Comparison of ENCODE assay signal across 8 cellular contexts in genomic region chr16:1991135-1991551, GRCh38. TPM values are rescaled to one million over a fixed set of nuclear protein-coding genes. Genes with fewer than 3 reads are reported as not detected.
DNase-seq lines count a peak whose midpoint lies in the region; ATAC-seq lines count a peak whose summit lies in the region.

No MANE protein-coding gene starts in this region.

- in situ Hi-C loops in HAP-1 (cut with MboI; ENCODE audit: low sequenced_read_pairs): loop anchor here (25.0 kb wide), 1 partner anchor 521 kb away; the partner anchor contains the start of genes AMDHD2 and ATP6V0C

- peaks cover 7% of the 10 kb centered on the region for H3K36me3 ChIP-seq in HAP-1 (replicated peaks)

- peaks cover 21% of the 10 kb centered on the region for H3K4me1 Mint-ChIP-seq in activated CD4-positive, alpha-beta T cell treated with anti-CD3 and anti-CD28 coated beads for 36 hours
- peaks cover 24 to 25% of the 10 kb centered on the region in 2 donors for H3K4me1 Mint-ChIP-seq in immature natural killer cell

- no peaks in the 10 kb centered on the region for H3K27me3 ChIP-seq in HAP-1 (ENCODE audit: low read depth)

- peak; percentile 40 for ATAC-seq in GM21619 (IDR thresholded peaks at IDR 0.05; ENCODE audit: unreplicated experiment)
- ATAC-seq in activated CD4-positive, alpha-beta T cell treated with anti-CD3 and anti-CD28 coated beads for 36 hours: peak; percentile 42
- ATAC-seq in GM21786 (IDR thresholded peaks at IDR 0.05; ENCODE audit: unreplicated experiment): no peak

- CTCF ChIA-PET in activated CD4-positive, alpha-beta T cell treated with anti-CD3 and anti-CD28 coated beads for 36 hours (lab: Charles Lee): interaction anchor here (1.5 kb wide), 1 partner anchor 149 kb away, joined by 6 read pairs; no protein-coding TSS in a partner anchor

- peaks cover 11% of the 10 kb centered on the region for H3K36me3 Mint-ChIP-seq in activated CD4-positive, alpha-beta T cell treated with anti-CD3 and anti-CD28 coated beads for 36 hours (ENCODE audit: low read depth)
- H3K36me3 Mint-ChIP-seq in immature natural killer cell: no peaks in the 10 kb centered on the region

- H3K4me3 Mint-ChIP-seq in activated CD4-positive, alpha-beta T cell treated with anti-CD3 and anti-CD28 coated beads for 36 hours: peak overlapping the region; percentile 56
- H3K4me3 Mint-ChIP-seq in immature natural killer cell: peak overlapping the region; percentile 79 to 85 (median 80)

- no peak overlapping the region for H3K4me3 ChIP-seq in HAP-1

- POLR2A ChIA-PET in activated CD4-positive, alpha-beta T cell treated with anti-CD3 and anti-CD28 coated beads for 36 hours (lab: Charles Lee): interaction anchor here (1.5 to 2.0 kb wide), 3 partner anchors 10 to 164 kb away, joined by 4 to 13 read pairs (median 7); partner anchors contain the start of genes NOXO1, RPS2 and TRAF7

- H3K9me3 Mint-ChIP-seq in activated CD4-positive, alpha-beta T cell treated with anti-CD3 and anti-CD28 coated beads for 36 hours (ENCODE audit: low read depth): no peaks in the 10 kb centered on the region
- H3K9me3 Mint-ChIP-seq in immature natural killer cell: no peaks in the 10 kb centered on the region

- no peaks in the 10 kb centered on the region for H3K4me1 ChIP-seq in HAP-1

- H3K27ac Mint-ChIP-seq in activated CD4-positive, alpha-beta T cell treated with anti-CD3 and anti-CD28 coated beads for 36 hours: peak overlapping the region; percentile 51
- H3K27ac Mint-ChIP-seq in immature natural killer cell: peak overlapping the region; percentile 73 to 93 (median 90)

- no peaks in the 10 kb centered on the region for H3K9me3 ChIP-seq in HAP-1

- intact Hi-C loops in activated CD4-positive, alpha-beta T cell treated with anti-CD3 and anti-CD28 coated beads for 36 hours (cut with DNase I, micrococcal nuclease): loop anchor here in 1 of 2 experiments (5.0 to 10.0 kb wide), 3 partner anchors 219 to 524 kb away; partner anchors contain the start of genes ATP6V0C, CRAMP1, EME2 and IFT140

- peaks cover 15% of the 10 kb centered on the region for H3K27me3 Mint-ChIP-seq in activated CD4-positive, alpha-beta T cell treated with anti-CD3 and anti-CD28 coated beads for 36 hours
- H3K27me3 Mint-ChIP-seq in immature natural killer cell (ENCODE audit: low read depth in 3 of 3): peaks cover 12 to 19% (median 18%) of the 10 kb centered on the region in 3 donors

- DNase-seq in COLO668 (lab: John Stamatoyannopoulos, UW; ENCODE audit: unreplicated experiment): peak; percentile 13
- DNase-seq in activated CD4-positive, alpha-beta T cell treated with anti-CD3 and anti-CD28 coated beads for 36 hours: peak; percentile 72
- DNase-seq in immature natural killer cell: peak; percentile 73 to 77 (median 76)
- no peak for DNase-seq in NCI-H2196 (lab: John Stamatoyannopoulos, UW; ENCODE audit: unreplicated experiment)
- DNase-seq in HAP-1 (ENCODE audit: low spot score in 2 of 2): no peak
- no peak for DNase-seq in NCI-H128 (lab: John Stamatoyannopoulos, UW; ENCODE audit: unreplicated experiment)

RNA-seq across cellular contexts. Expression of gene SYNGR3, which starts 1.4 kb away (rescaled TPM):
- total RNA-seq in activated CD4-positive, alpha-beta T cell treated with anti-CD3 and anti-CD28 coated beads for 36 hours: 1 to 10 TPM; 4.8 to 5.9 TPM
- 1 to 10 TPM; 4.6 to 6.7 (median 6.4) TPM for polyA plus RNA-seq in immature natural killer cell

RNA-seq across cellular contexts. Expression of gene GFER, which starts 7.2 kb away (rescaled TPM):
- 10 to 100 TPM; 25.0 to 25.8 TPM for total RNA-seq in activated CD4-positive, alpha-beta T cell treated with anti-CD3 and anti-CD28 coated beads for 36 hours
- polyA plus RNA-seq in immature natural killer cell: 10 to 100 TPM; 38.4 to 52.0 (median 40.7) TPM

RNA-seq across cellular contexts. Expression of gene NOXO1, which starts 9.9 kb away (rescaled TPM):
- not detected for total RNA-seq in activated CD4-positive, alpha-beta T cell treated with anti-CD3 and anti-CD28 coated beads for 36 hours
- under 1 TPM in 1 of 3 donors, not detected in 2; 0.17 TPM for polyA plus RNA-seq in immature natural killer cell

RNA-seq across cellular contexts. Expression of gene ZNF598, which starts 18.5 kb away (rescaled TPM):
- 10 to 100 TPM; 64.6 to 69.8 TPM for total RNA-seq in activated CD4-positive, alpha-beta T cell treated with anti-CD3 and anti-CD28 coated beads for 36 hours
- 10 to 100 TPM in 1 of 3 donors, 1 to 10 TPM in 2; 1.8 to 10.4 (median 2.9) TPM for polyA plus RNA-seq in immature natural killer cell

RNA-seq across cellular contexts. Expression of gene TBL3, which starts 19.3 kb away (rescaled TPM):
- total RNA-seq in activated CD4-positive, alpha-beta T cell treated with anti-CD3 and anti-CD28 coated beads for 36 hours: 10 to 100 TPM; 47.4 to 48.6 TPM
- polyA plus RNA-seq in immature natural killer cell: 10 to 100 TPM; 34.4 to 66.1 (median 59.8) TPM

Comparison
In these comparisons a context has a peak if more than half of its experiments do, and no peak if none do; other contexts are left out.
1. DNase-seq: peak in COLO668 (single experiment), activated CD4-positive, alpha-beta T cell treated with anti-CD3 and anti-CD28 coated beads for 36 hours (single experiment) and immature natural killer cell (3 of 3); none in NCI-H2196 (single experiment), HAP-1 (0 of 2) and NCI-H128 (single experiment).